In genomic region chr3:59486468-59486964, GRCh38 we compare ENCODE assay signal across 25 cellular contexts.
"Had no signal": no experiment of that assay in that cellular context is flagged by ENCODE, and none has a peak within 500 bp of the region (broad histone marks: within the 10 kb centered on the region; RNA-seq: fewer than 3 reads in every experiment).

No MANE protein-coding gene starts in this region.

- H3K79me2 ChIP-seq: hepatocyte, parathyroid adenoma had no signal

- H3K9ac ChIP-seq: parathyroid adenoma had no signal

- H3K4me3 ChIP-seq: hepatocyte, left lung, right lobe of liver, tibial artery had no signal

- ATAC-seq: activated CD4-positive, CD25-positive, alpha-beta regulatory T cell treated with anti-CD3 and anti-CD28 coated beads, Interleukin-2, amount 50 U/mL, for 24 hours; foreskin keratinocyte; left lung; right lobe of liver; stimulated activated effector memory CD8-positive, alpha-beta T cell treated with anti-CD3 and anti-CD28 coated beads, Interleukin-12 subunit alpha, Interleukin-12 subunit beta, amount 100 ng/mL, for 72 hours; stimulated activated naive CD8-positive, alpha-beta T cell treated with anti-CD3 and anti-CD28 coated beads, Interleukin-15, amount 100 ng/mL, for 72 hours had no signal

- H3K27me3 ChIP-seq: foreskin keratinocyte, hepatocyte, left lung, right lobe of liver, tibial artery had no signal

- DNase-seq: activated CD4-positive, alpha-beta memory T cell treated with anti-CD3 and anti-CD28 coated beads, Interleukin-2, amount 10 ng/mL, durations not matched to agents 7 days and 5 days; activated CD4-positive, alpha-beta T cell treated with anti-CD3 and anti-CD28 coated beads, Interleukin-2, amount 10 ng/mL, durations not matched to agents 24 days and 14 days; activated effector memory CD4-positive, alpha-beta T cell treated with anti-CD3 and anti-CD28 coated beads, Interleukin-2, amount 50 U/mL, for 16 hours; activated naive CD4-positive, alpha-beta T cell treated with anti-CD3 and anti-CD28 coated beads, Interleukin-2, amount 10 ng/mL, durations not matched to agents 7 days and 5 days; anterior cingulate cortex; caudate nucleus; dermis blood vessel endothelial cell; effector CD8-positive, alpha-beta T cell; erythroblast; foreskin keratinocyte; immature natural killer cell; left lung; mammary epithelial cell; nephron progenitor cell; nucleus accumbens; right lobe of liver; small intestine; stimulated activated CD4-positive, alpha-beta T cell treated with anti-CD3 and anti-CD28 coated beads, Interleukin-2, amount 100 ng/mL, for 24 hours; stimulated activated naive CD8-positive, alpha-beta T cell treated with anti-CD3 and anti-CD28 coated beads, Interleukin-15, amount 100 ng/mL, for 72 hours; tibial artery had no signal

- H3K4me2 ChIP-seq: hepatocyte had no signal

- H3K4me1 ChIP-seq: left lung, parathyroid adenoma, right lobe of liver, tibial artery had no signal

- H3K27ac ChIP-seq: foreskin keratinocyte, hepatocyte, left lung, parathyroid adenoma, right lobe of liver, tibial artery, VCaP had no signal

- H3K36me3 ChIP-seq: left lung, right lobe of liver, tibial artery had no signal

- H3K9me3 ChIP-seq: left lung, right lobe of liver, tibial artery had no signal
